1 cellular context compared by ENCODE assay signal in the genomic region with DNA sequence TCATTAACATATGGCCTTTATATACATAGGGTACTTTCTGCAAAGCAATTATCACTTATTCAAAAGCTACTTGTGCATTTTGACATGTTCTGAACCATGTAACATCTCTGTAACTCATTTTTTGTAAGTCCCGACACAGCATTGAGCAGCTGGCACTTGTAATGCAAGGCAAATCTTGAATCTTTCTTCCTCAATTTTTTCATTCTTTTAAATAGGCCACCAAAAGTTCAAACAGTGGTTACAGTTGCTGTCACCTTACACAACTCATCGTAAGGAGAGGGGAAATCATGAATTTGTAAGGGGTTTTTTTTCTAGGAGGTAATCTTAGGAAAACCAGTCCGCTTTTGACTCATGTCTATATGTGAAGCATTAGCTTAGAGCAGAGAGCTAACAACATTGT.
TF ChIP-seq lines count a peak whose summit lies in the region.

No MANE protein-coding gene starts in this region.

TF ChIP-seq in IMR-90, 13 proteins besides CTCF, POLR2A, EP300 and RAD21 (continued from another document):
- TF ChIP-seq, protein P1, sequence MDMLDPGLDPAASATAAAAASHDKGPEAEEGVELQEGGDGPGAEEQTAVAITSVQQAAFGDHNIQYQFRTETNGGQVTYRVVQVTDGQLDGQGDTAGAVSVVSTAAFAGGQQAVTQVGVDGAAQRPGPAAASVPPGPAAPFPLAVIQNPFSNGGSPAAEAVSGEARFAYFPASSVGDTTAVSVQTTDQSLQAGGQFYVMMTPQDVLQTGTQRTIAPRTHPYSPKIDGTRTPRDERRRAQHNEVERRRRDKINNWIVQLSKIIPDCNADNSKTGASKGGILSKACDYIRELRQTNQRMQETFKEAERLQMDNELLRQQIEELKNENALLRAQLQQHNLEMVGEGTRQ (IDR thresholded peaks at IDR 0.05; ENCODE audit: low read depth, low read length) = no peak
- TF ChIP-seq FOS (IDR thresholded peaks at IDR 0.05; ENCODE audit: low read depth, low read length) = no peak
- no peak for TF ChIP-seq RCOR1 (IDR thresholded peaks at IDR 0.05; ENCODE audit: insufficient replicate concordance, low read length)
- TF ChIP-seq CHD1 (IDR thresholded peaks at IDR 0.05; ENCODE audit: low read depth, low read length) = no peak
- no peak for TF ChIP-seq NFE2L2 (IDR thresholded peaks at IDR 0.05; ENCODE audit: low read depth, low read length)
- TF ChIP-seq SMC3 (IDR thresholded peaks at IDR 0.05; ENCODE audit: low read depth, low read length) = no peak
- TF ChIP-seq MAFK (IDR thresholded peaks at IDR 0.05; ENCODE audit: low read depth, low read length) = no peak
- TF ChIP-seq MXI1 (IDR thresholded peaks at IDR 0.05; ENCODE audit: borderline replicate concordance, low read depth, low read length) = no peak
- TF ChIP-seq CEBPB (IDR thresholded peaks at IDR 0.05; ENCODE audit: low read depth, low read length) = no peak
